In the genomic region with DNA sequence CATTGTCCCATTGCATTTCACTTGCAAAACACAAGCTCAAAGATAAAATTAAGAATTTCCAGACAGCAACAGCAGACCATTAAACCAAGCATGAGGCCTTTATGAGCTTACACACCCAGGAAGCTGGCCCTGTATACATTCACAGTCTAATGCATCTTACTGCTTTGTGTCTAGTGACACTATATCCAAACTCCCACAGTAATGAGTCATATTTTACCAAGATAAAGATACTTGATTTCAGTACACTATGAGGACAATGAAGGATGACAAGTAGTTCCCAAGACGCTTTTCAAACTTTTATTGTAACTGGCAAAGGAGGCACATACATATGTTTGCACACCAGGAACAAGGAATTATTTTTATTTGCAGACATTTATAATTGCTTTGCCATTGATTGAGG, we compare ENCODE assay signal across 18 cellular contexts.
DNase-seq lines count a peak whose midpoint lies in the region; ATAC-seq and TF ChIP-seq lines count a peak whose summit lies in the region.
"Had no signal": no experiment of that assay in that cellular context is flagged by ENCODE, and none has a peak within 500 bp of the region (broad histone marks: within the 10 kb centered on the region; RNA-seq: fewer than 3 reads in every experiment).

No MANE protein-coding gene starts in this region.

- H3K36me3 ChIP-seq in HEK293 (ENCODE audit: control insufficient read depth in 2 of 2, insufficient read depth in 1 of 2, low read length in 2 of 2): no peaks in the 10 kb centered on the region
- H3K36me3 ChIP-seq: HAP-1, SJCRH30 had no signal

- H3K27ac Mint-ChIP-seq in activated CD4-positive, alpha-beta memory T cell treated with anti-CD3 and anti-CD28 coated beads, Interleukin-2, amount 10 ng/mL, durations not matched to agents 7 days and 5 days: no peak overlapping the region
- H3K27ac Mint-ChIP-seq: CD8-positive, alpha-beta T cell had no signal

- TF ChIP-seq CTCF in 22Rv1 (IDR thresholded peaks at IDR 0.05) (no peak), HEK293 (tag by site-specific recombination; IDR thresholded peaks at IDR 0.05) (no peak), VCaP (conservative IDR thresholded peaks at IDR 0.05) (no peak), fibroblast of the aortic adventitia (IDR thresholded peaks at IDR 0.05; ENCODE audit: insufficient read depth, low read length) (no peak), GM13976 (IDR thresholded peaks at IDR 0.05; ENCODE audit: borderline replicate concordance, control extremely low read depth, extremely low read depth, insufficient read depth, missing control alignments) (no peak)

- H3K4me3 ChIP-seq in HEK293 (ENCODE audit: low read depth, low read length) (no peak overlapping the region), fibroblast of the aortic adventitia (ENCODE audit: low read depth, low read length) (no peak overlapping the region)
- H3K4me3 ChIP-seq: HAP-1, PC-9, SJCRH30 had no signal

- POLR2A ChIA-PET in HEK293 (lab: Yijun Ruan, JAX): no interaction called here
- POLR2A ChIA-PET in activated CD4-positive, alpha-beta memory T cell treated with anti-CD3 and anti-CD28 coated beads, Interleukin-2, amount 10 ng/mL, durations not matched to agents 7 days and 5 days (lab: Charles Lee): no interaction called here

- H3K36me3 Mint-ChIP-seq in activated CD4-positive, alpha-beta memory T cell treated with anti-CD3 and anti-CD28 coated beads, Interleukin-2, amount 10 ng/mL, durations not matched to agents 7 days and 5 days (ENCODE audit: low read depth): no peaks in the 10 kb centered on the region
- H3K36me3 Mint-ChIP-seq: CD8-positive, alpha-beta T cell had no signal

- no peaks in the 10 kb centered on the region for H3K9me3 ChIP-seq in HEK293 (ENCODE audit: control insufficient read depth, insufficient read depth, low read depth, low read length)
- H3K9me3 ChIP-seq: HAP-1, SJCRH30 had no signal

- in situ Hi-C loops in GM13976 (cut with MboI; ENCODE audit: low sequenced_read_pairs, unreplicated experiment): no loop called here

- DNase-seq in fibroblast of the aortic adventitia (ENCODE audit: low read depth) (peak; percentile 11), retina (no peak), GM13976 (ENCODE audit: low spot score) (no peak)
- DNase-seq in activated CD4-positive, alpha-beta memory T cell treated with anti-CD3 and anti-CD28 coated beads, Interleukin-2, amount 10 ng/mL, durations not matched to agents 7 days and 5 days: no peak
- DNase-seq: Calu3; CD8-positive, alpha-beta T cell; DMS53; NCI-H1105; NCI-H2081; NCI-H510A; NCI-H774; PC-9; SJCRH30 had no signal

- no peaks in the 10 kb centered on the region for H3K27me3 Mint-ChIP-seq in activated CD4-positive, alpha-beta memory T cell treated with anti-CD3 and anti-CD28 coated beads, Interleukin-2, amount 10 ng/mL, durations not matched to agents 7 days and 5 days

- H3K27ac ChIP-seq in 22Rv1 (peak overlapping the region; percentile 57), HEK293 (ENCODE audit: extremely low read depth, low read depth, low read length) (no peak overlapping the region), VCaP (peak overlapping the region; percentile 68)
- H3K27ac ChIP-seq: PC-9, SJCRH30 had no signal

- no peaks in the 10 kb centered on the region for H3K9me3 Mint-ChIP-seq in activated CD4-positive, alpha-beta memory T cell treated with anti-CD3 and anti-CD28 coated beads, Interleukin-2, amount 10 ng/mL, durations not matched to agents 7 days and 5 days
- H3K9me3 Mint-ChIP-seq: CD8-positive, alpha-beta T cell had no signal

- H3K4me1 ChIP-seq in HEK293 (ENCODE audit: control insufficient read depth, insufficient read depth, low read length): 0 out of 2 replicates have a peak, but pooled peaks cover 3% of the 10 kb centered on the region
- H3K4me1 ChIP-seq: SJCRH30 had no signal

- ATAC-seq in HG02973 (IDR thresholded peaks at IDR 0.05; ENCODE audit: unreplicated experiment): no peak
- ATAC-seq: CD8-positive, alpha-beta T cell had no signal

- no peak overlapping the region for H3K4me3 Mint-ChIP-seq in activated CD4-positive, alpha-beta memory T cell treated with anti-CD3 and anti-CD28 coated beads, Interleukin-2, amount 10 ng/mL, durations not matched to agents 7 days and 5 days
- H3K4me3 Mint-ChIP-seq: CD8-positive, alpha-beta T cell had no signal

- CTCF ChIA-PET in HEK293 (lab: Yijun Ruan, JAX): no interaction called here
- CTCF ChIA-PET in activated CD4-positive, alpha-beta memory T cell treated with anti-CD3 and anti-CD28 coated beads, Interleukin-2, amount 10 ng/mL, durations not matched to agents 7 days and 5 days (lab: Charles Lee): no interaction called here

- no peaks in the 10 kb centered on the region for H3K4me1 Mint-ChIP-seq in activated CD4-positive, alpha-beta memory T cell treated with anti-CD3 and anti-CD28 coated beads, Interleukin-2, amount 10 ng/mL, durations not matched to agents 7 days and 5 days

TF ChIP-seq in HEK293, 187 proteins besides CTCF, POLR2A, EP300 and RAD21:
- TF ChIP-seq ZNF404 (tag by site-specific recombination; IDR thresholded peaks at IDR 0.05) (no peak), ZEB2 (tag by site-specific recombination; IDR thresholded peaks at IDR 0.05) (peak; percentile 42; the same call in 1 of the 2 replicates), ZNF510 (tag by site-specific recombination; IDR thresholded peaks at IDR 0.05; ENCODE audit: insufficient replicate concordance) (no peak), KLF8 (tag by site-specific recombination; IDR thresholded peaks at IDR 0.05) (0 out of 2 replicates have a peak, but pooled peaks have one; percentile 31)
- TF ChIP-seq, protein P1, sequence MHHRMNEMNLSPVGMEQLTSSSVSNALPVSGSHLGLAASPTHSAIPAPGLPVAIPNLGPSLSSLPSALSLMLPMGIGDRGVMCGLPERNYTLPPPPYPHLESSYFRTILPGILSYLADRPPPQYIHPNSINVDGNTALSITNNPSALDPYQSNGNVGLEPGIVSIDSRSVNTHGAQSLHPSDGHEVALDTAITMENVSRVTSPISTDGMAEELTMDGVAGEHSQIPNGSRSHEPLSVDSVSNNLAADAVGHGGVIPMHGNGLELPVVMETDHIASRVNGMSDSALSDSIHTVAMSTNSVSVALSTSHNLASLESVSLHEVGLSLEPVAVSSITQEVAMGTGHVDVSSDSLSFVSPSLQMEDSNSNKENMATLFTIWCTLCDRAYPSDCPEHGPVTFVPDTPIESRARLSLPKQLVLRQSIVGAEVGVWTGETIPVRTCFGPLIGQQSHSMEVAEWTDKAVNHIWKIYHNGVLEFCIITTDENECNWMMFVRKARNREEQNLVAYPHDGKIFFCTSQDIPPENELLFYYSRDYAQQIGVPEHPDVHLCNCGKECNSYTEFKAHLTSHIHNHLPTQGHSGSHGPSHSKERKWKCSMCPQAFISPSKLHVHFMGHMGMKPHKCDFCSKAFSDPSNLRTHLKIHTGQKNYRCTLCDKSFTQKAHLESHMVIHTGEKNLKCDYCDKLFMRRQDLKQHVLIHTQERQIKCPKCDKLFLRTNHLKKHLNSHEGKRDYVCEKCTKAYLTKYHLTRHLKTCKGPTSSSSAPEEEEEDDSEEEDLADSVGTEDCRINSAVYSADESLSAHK (tag by site-specific recombination; IDR thresholded peaks at IDR 0.05): no peak
